Comparison of ENCODE assay signal across 8 cellular contexts in genomic region chr13:48500652-48501197, GRCh38. TPM values are rescaled to one million over a fixed set of nuclear protein-coding genes. Genes with fewer than 3 reads are reported as not detected.
DNase-seq lines count a peak whose midpoint lies in the region; ATAC-seq and TF ChIP-seq lines count a peak whose summit lies in the region.

No MANE protein-coding gene starts in this region.

- peak overlapping the region; percentile 4; the same call in 1 of the 2 replicates for H3K27ac ChIP-seq in DND-41 (ENCODE audit: low read length)
- no peak overlapping the region for H3K27ac ChIP-seq in PC-9

- peaks cover 35 to 72% of the 10 kb centered on the region in 2 donors for H3K4me1 Mint-ChIP-seq in stimulated activated naive B cell treated with anti-CD40 and anti-IgM and Interleukin-4, amounts not matched to agents 10 μg/mL and 1 μg/mL and 100 μg/mL, for 72 hours

- H3K4me1 ChIP-seq in DND-41 (ENCODE audit: insufficient read depth, low read length) (peaks cover 70% of the 10 kb centered on the region), PC-9 (replicated peaks; ENCODE audit: insufficient read depth) (peaks cover 11% of the 10 kb centered on the region)

- intact Hi-C loops in PC-9 (cut with micrococcal nuclease; ENCODE audit: unreplicated experiment) = no loop called here

- peaks cover 9% of the 10 kb centered on the region for H3F3A ChIP-seq in PC-9 (ENCODE audit: insufficient read depth, low read depth)

- DNase-seq in DND-41 = no peak
- DNase-seq in PC-9 = peak in 1 of 2 experiments; percentile 85
- DNase-seq in fibroblast of mammary gland (ENCODE audit: low read depth) = peak; percentile 93
- no peak for DNase-seq in stimulated activated naive B cell treated with anti-CD40 and anti-IgM and Interleukin-4, amounts not matched to agents 10 μg/mL and 1 μg/mL and 100 μg/mL, for 72 hours
- no peak for DNase-seq in mesenteric fat pad (ENCODE audit: low spot score)
- no peak for DNase-seq in cerebellar cortex (ENCODE audit: low spot score)

- H3K9me3 Mint-ChIP-seq in stimulated activated naive B cell treated with anti-CD40 and anti-IgM and Interleukin-4, amounts not matched to agents 10 μg/mL and 1 μg/mL and 100 μg/mL, for 72 hours = no peaks in the 10 kb centered on the region

- H3K4me3 ChIP-seq in DND-41 (ENCODE audit: low read depth in 1 of 2, low read length in 2 of 2) = no peak overlapping the region
- H3K4me3 ChIP-seq in PC-9 = no peak overlapping the region
- H3K4me3 ChIP-seq in fibroblast of mammary gland (ENCODE audit: control insufficient read depth, low read depth, low read length) = no peak overlapping the region

- H3K36me3 ChIP-seq in DND-41 (ENCODE audit: insufficient read depth, low read length) = no peaks in the 10 kb centered on the region; the same call in 1 of the 2 replicates
- H3K36me3 ChIP-seq in PC-9 (ENCODE audit: low read depth) = no peaks in the 10 kb centered on the region

- H4K20me1 ChIP-seq in DND-41 (ENCODE audit: insufficient read depth, low read length) (no peaks in the 10 kb centered on the region), PC-9 (ENCODE audit: insufficient read depth) (no peaks in the 10 kb centered on the region)

- CTCF ChIA-PET in PC-9 (lab: Charles Lee) = no interaction called here

- H3K4me3 Mint-ChIP-seq in stimulated activated naive B cell treated with anti-CD40 and anti-IgM and Interleukin-4, amounts not matched to agents 10 μg/mL and 1 μg/mL and 100 μg/mL, for 72 hours = peak overlapping the region in 1 of 2 donors; percentile 36

- BruUV-seq in PC-9 (replicated peaks; lab: Mats Ljungman, UMichigan) = no TSS peak

- no peaks in the 10 kb centered on the region for H3K79me2 ChIP-seq in DND-41 (ENCODE audit: insufficient read depth, low read length)
- no peaks in the 10 kb centered on the region for H3K79me2 ChIP-seq in PC-9 (ENCODE audit: low read depth)

- H2AFZ ChIP-seq in DND-41 (ENCODE audit: low read depth, low read length) = no peak overlapping the region
- H2AFZ ChIP-seq in PC-9 = no peak overlapping the region; the same call in 1 of the 2 replicates

- no peak overlapping the region for H3K9ac ChIP-seq in DND-41 (ENCODE audit: low read depth, low read length)

- H3K4me2 ChIP-seq in DND-41 (ENCODE audit: insufficient read depth, low read length) (no peak overlapping the region), PC-9 (peak overlapping the region; percentile 43)

- peaks cover 27 to 48% of the 10 kb centered on the region in 2 donors for H3K27me3 Mint-ChIP-seq in stimulated activated naive B cell treated with anti-CD40 and anti-IgM and Interleukin-4, amounts not matched to agents 10 μg/mL and 1 μg/mL and 100 μg/mL, for 72 hours

- H3K27ac Mint-ChIP-seq in stimulated activated naive B cell treated with anti-CD40 and anti-IgM and Interleukin-4, amounts not matched to agents 10 μg/mL and 1 μg/mL and 100 μg/mL, for 72 hours = no peak overlapping the region

- H3K36me3 Mint-ChIP-seq in stimulated activated naive B cell treated with anti-CD40 and anti-IgM and Interleukin-4, amounts not matched to agents 10 μg/mL and 1 μg/mL and 100 μg/mL, for 72 hours = peaks cover 0 to 9% of the 10 kb centered on the region in 2 donors

- no peaks in the 10 kb centered on the region for H3K9me3 ChIP-seq in DND-41 (ENCODE audit: insufficient read depth, low read length, severe bottlenecking)
- no peaks in the 10 kb centered on the region; the same call in 1 of the 2 replicates for H3K9me3 ChIP-seq in PC-9 (ENCODE audit: insufficient read depth, low read depth)

- no peaks in the 10 kb centered on the region for H3K9me2 ChIP-seq in PC-9 (ENCODE audit: insufficient read depth)

- ATAC-seq in DND-41 (ENCODE audit: insufficient read depth, low read depth) = no peak
- ATAC-seq in GM21825 (IDR thresholded peaks at IDR 0.05; ENCODE audit: unreplicated experiment) = peak; percentile 34
- ATAC-seq in stimulated activated naive B cell treated with anti-CD40 and anti-IgM and Interleukin-4, amounts not matched to agents 10 μg/mL and 1 μg/mL and 100 μg/mL, for 72 hours (replicated peaks) = peak; percentile 85 to 90
- ATAC-seq in GM18907 (IDR thresholded peaks at IDR 0.05; ENCODE audit: unreplicated experiment) = no peak

- POLR2A ChIA-PET in PC-9 (lab: Charles Lee; ENCODE audit: unreplicated experiment) = no interaction called here

- no peak for TF ChIP-seq CTCF in DND-41 (IDR thresholded peaks at IDR 0.05; ENCODE audit: borderline replicate concordance, extremely low read depth, low read length, poor library complexity, severe bottlenecking)
- no peak for TF ChIP-seq CTCF in PC-9 (conservative IDR thresholded peaks at IDR 0.05)
- TF ChIP-seq CTCF in fibroblast of mammary gland (conservative IDR thresholded peaks at IDR 0.05; ENCODE audit: control insufficient read depth, insufficient read depth, low read depth, low read length) = no peak

- H3K27me3 ChIP-seq in DND-41 (ENCODE audit: insufficient read depth, low read length, poor library complexity) (no peaks in the 10 kb centered on the region), PC-9 (ENCODE audit: insufficient read depth, low read depth) (no peaks in the 10 kb centered on the region)

RNA-seq across cellular contexts. Expression of gene RCBTB2, which starts 32.2 kb away (rescaled TPM):
- total RNA-seq in PC-9 (2021) (1.7 and 2.6 TPM in 2 replicates), mesenteric fat pad (11.8 TPM)

Comparison
In these comparisons a context has a peak if more than half of its experiments do, and no peak if none do; other contexts are left out.
1. ATAC-seq: peak in GM21825 (single experiment) and stimulated activated naive B cell treated with anti-CD40 and anti-IgM and Interleukin-4, amounts not matched to agents 10 μg/mL and 1 μg/mL and 100 μg/mL, for 72 hours (2 of 2); none in DND-41 (single experiment) and GM18907 (single experiment).